In genomic region chr5:167895899-167896659, GRCh38 we compare ENCODE assay signal across 24 cellular contexts.
"Had no signal": no experiment of that assay in that cellular context is flagged by ENCODE, and none has a peak within 500 bp of the region (broad histone marks: within the 10 kb centered on the region; RNA-seq: fewer than 3 reads in every experiment).

No MANE protein-coding gene starts in this region.

- H3K4me3 ChIP-seq: gastrocnemius medialis, heart left ventricle, right atrium auricular region, skin epidermis, tibial nerve had no signal

- H3K9me3 ChIP-seq: gastrocnemius medialis, heart left ventricle, right atrium auricular region, tibial nerve had no signal

- H3K36me3 ChIP-seq: brain microvascular endothelial cell, gastrocnemius medialis, heart left ventricle, right atrium auricular region, tibial nerve had no signal

- H3K27me3 ChIP-seq: brain microvascular endothelial cell, gastrocnemius medialis, right atrium auricular region, tibial nerve had no signal

- H3K4me1 ChIP-seq: gastrocnemius medialis, tibial nerve had no signal

- H3K27ac ChIP-seq: brain microvascular endothelial cell, epithelial cell of prostate, gastrocnemius medialis, heart left ventricle, right atrium auricular region, skin epidermis had no signal

- ATAC-seq: activated CD8-positive, alpha-beta T cell treated with anti-CD3 and anti-CD28 coated beads, Interleukin-2, amount 10 ng/mL, durations not matched to agents 7 days and 5 days; activated T-cell treated with anti-CD3 and anti-CD28 coated beads, Interleukin-2, amount 50 U/mL, for 72 hours; gastrocnemius medialis; heart left ventricle; natural killer cell treated with Interleukin-12 subunit alpha and Interleukin-12 subunit beta and Interleukin-15 and Interleukin-18, amount 100 ng/mL, for 72 hours; T-helper 17 cell; WTC11 had no signal

- DNase-seq: activated CD4-positive, alpha-beta T cell treated with anti-CD3 and anti-CD28 coated beads for 48 hours; activated CD8-positive, alpha-beta memory T cell treated with anti-CD3 and anti-CD28 coated beads, Interleukin-2, amount 50 U/mL, for 4 hours; activated CD8-positive, alpha-beta T cell treated with anti-CD3 and anti-CD28 coated beads, Interleukin-2, amount 10 ng/mL, durations not matched to agents 7 days and 5 days; activated gamma-delta T cell treated with Interleukin-2 at 50 U/mL for 16 hours; activated T-cell treated with anti-CD3 and anti-CD28 coated beads, Interleukin-2, amount 50 U/mL, for 72 hours; amniotic stem cell; brain microvascular endothelial cell; effector memory CD4-positive, alpha-beta T cell; gastrocnemius medialis; heart left ventricle; mesendoderm; nucleus accumbens; stimulated activated CD4-positive, alpha-beta T cell treated with anti-CD3 and anti-CD28 coated beads, Interleukin-15, amount 100 ng/mL, for 24 hours; stimulated activated CD4-positive, alpha-beta T cell treated with anti-CD3 and anti-CD28 coated beads, Interleukin-4, amount 100 ng/mL, for 1 hour; stimulated activated CD8-positive, alpha-beta memory T cell treated with anti-CD3 and anti-CD28 coated beads, Interleukin-4, amount 100 ng/mL, for 48 hours; stimulated activated naive CD4-positive, alpha-beta T cell treated with Interleukin-2 at 50 U/mL for 16 hours; substantia nigra; T-helper 17 cell had no signal
